14 cellular contexts compared by ENCODE assay signal in genomic region chr2:160039166-160039903, GRCh38. TPM values are rescaled to one million over a fixed set of nuclear protein-coding genes. Genes with fewer than 3 reads are reported as not detected.
DNase-seq lines count a peak whose midpoint lies in the region; ATAC-seq and TF ChIP-seq lines count a peak whose summit lies in the region.
"Had no signal": no experiment of that assay in that cellular context is flagged by ENCODE, and none has a peak within 500 bp of the region (broad histone marks: within the 10 kb centered on the region; RNA-seq: fewer than 3 reads in every experiment).

No MANE protein-coding gene starts in this region.

- H3K27ac ChIP-seq in SK-N-SH (ENCODE audit: low read depth in 2 of 2, low read length in 1 of 2) = no peak overlapping the region

- no peak for TF ChIP-seq EP300 in SK-N-SH (IDR thresholded peaks at IDR 0.05; ENCODE audit: borderline replicate concordance in 1 of 2, low read depth in 1 of 2, low read length in 1 of 2)

- H3K9ac ChIP-seq in SK-N-SH = no peak overlapping the region

- CTCF ChIA-PET in SK-N-SH (lab: Yijun Ruan, JAX) = no interaction called here

- DNase-seq in DMS53 (lab: John Stamatoyannopoulos, UW) = peak; percentile 43
- DNase-seq in DMS53 treated with DMSO at 0.1 percent for 48 hours (lab: John Stamatoyannopoulos, UW; ENCODE audit: unreplicated experiment) = no peak
- no peak for DNase-seq in SK-N-SH
- peak; percentile 85 for DNase-seq in glomerular endothelial cell (ENCODE audit: extremely low read depth, low read depth, low spot score)
- peak; percentile 73 for DNase-seq in stromal cell of bone marrow (ENCODE audit: low read depth)
- no peak for DNase-seq in pons (ENCODE audit: low spot score)
- no peak for DNase-seq in iPS-NIHi11 (ENCODE audit: low spot score)
- DNase-seq: anterior cingulate cortex; head of caudate nucleus; NCI-H146; stimulated activated CD4-positive, alpha-beta T cell treated with anti-CD3 and anti-CD28 coated beads, Interleukin-1b, Interleukin-23, amount 100 ng/mL, for 48 hours had no signal

- no peak overlapping the region for H3K4me3 ChIP-seq in SK-N-SH (ENCODE audit: low read depth in 2 of 2, low read length in 1 of 2)

- POLR2A ChIA-PET in SK-N-SH (lab: Yijun Ruan, JAX) = no interaction called here

- no peaks in the 10 kb centered on the region for H3F3A ChIP-seq in SK-N-SH (replicated peaks; ENCODE audit: insufficient read depth)

- TF ChIP-seq RAD21 in SK-N-SH (IDR thresholded peaks at IDR 0.05; ENCODE audit: low read length) = no peak

- H3K4me1 ChIP-seq in SK-N-SH (ENCODE audit: control insufficient read depth in 1 of 2, insufficient read depth in 2 of 2, low read depth in 1 of 2, low read length in 1 of 2) = no peaks in the 10 kb centered on the region; a peak in 2 of 4 replicates

- TF ChIP-seq CTCF in SK-N-SH (IDR thresholded peaks at IDR 0.05) = no peak

- H3K27me3 ChIP-seq in SK-N-SH (ENCODE audit: insufficient read depth) = no peaks in the 10 kb centered on the region; the same call in none of the 2 replicates

- no peaks in the 10 kb centered on the region for H3K36me3 ChIP-seq in SK-N-SH (replicated peaks in 1 of 2; ENCODE audit: control insufficient read depth in 1 of 2, insufficient read depth in 2 of 2, low read length in 1 of 2)

- H2AFZ ChIP-seq in SK-N-SH (ENCODE audit: low read depth) = no peak overlapping the region

- H3K79me2 ChIP-seq in SK-N-SH (ENCODE audit: insufficient read depth) = no peaks in the 10 kb centered on the region

- H3K9me3 ChIP-seq in SK-N-SH = no peaks in the 10 kb centered on the region

- 64% methylated on average over 6 of the region's 6 CpGs for WGBS in SK-N-SH (ENCODE audit: low lambda C conversion rate)

- ATAC-seq in HG02588 (IDR thresholded peaks at IDR 0.05; ENCODE audit: unreplicated experiment) = no peak

- H4K20me1 ChIP-seq in SK-N-SH (ENCODE audit: insufficient read depth) = no peaks in the 10 kb centered on the region

- H3K9me2 ChIP-seq in SK-N-SH = no peaks in the 10 kb centered on the region

- no peak overlapping the region for H3K4me2 ChIP-seq in SK-N-SH

TF ChIP-seq in SK-N-SH, 30 proteins besides CTCF, POLR2A, EP300 and RAD21:
- TF ChIP-seq MAX (IDR thresholded peaks at IDR 0.05; ENCODE audit: low read depth) (no peak), FOSL2 (IDR thresholded peaks at IDR 0.05; ENCODE audit: borderline replicate concordance, low read depth) (no peak), FOXM1 (IDR thresholded peaks at IDR 0.05; ENCODE audit: low read depth) (no peak), MXI1 (IDR thresholded peaks at IDR 0.05; ENCODE audit: low read depth, low read length) (no peak), JUND (IDR thresholded peaks at IDR 0.05) (no peak), SIN3A (IDR thresholded peaks at IDR 0.05; ENCODE audit: borderline replicate concordance, low read depth, low read length) (no peak), ELF1 (IDR thresholded peaks at IDR 0.05) (no peak), TAF1 (IDR thresholded peaks at IDR 0.05; ENCODE audit: borderline replicate concordance, low read depth, low read length) (no peak), RFX5 (IDR thresholded peaks at IDR 0.05; ENCODE audit: low read length) (no peak), NFIC (IDR thresholded peaks at IDR 0.05; ENCODE audit: borderline replicate concordance) (0 out of 2 replicates have a peak, but pooled peaks have one; percentile 33), GABPA (IDR thresholded peaks at IDR 0.05; ENCODE audit: low read depth) (no peak), USF1 (IDR thresholded peaks at IDR 0.05; ENCODE audit: borderline replicate concordance, low read depth) (no peak), EZH2phosphoT487 (IDR thresholded peaks at IDR 0.05; ENCODE audit: borderline replicate concordance, low read depth) (no peak)
- TF ChIP-seq, protein P1, sequence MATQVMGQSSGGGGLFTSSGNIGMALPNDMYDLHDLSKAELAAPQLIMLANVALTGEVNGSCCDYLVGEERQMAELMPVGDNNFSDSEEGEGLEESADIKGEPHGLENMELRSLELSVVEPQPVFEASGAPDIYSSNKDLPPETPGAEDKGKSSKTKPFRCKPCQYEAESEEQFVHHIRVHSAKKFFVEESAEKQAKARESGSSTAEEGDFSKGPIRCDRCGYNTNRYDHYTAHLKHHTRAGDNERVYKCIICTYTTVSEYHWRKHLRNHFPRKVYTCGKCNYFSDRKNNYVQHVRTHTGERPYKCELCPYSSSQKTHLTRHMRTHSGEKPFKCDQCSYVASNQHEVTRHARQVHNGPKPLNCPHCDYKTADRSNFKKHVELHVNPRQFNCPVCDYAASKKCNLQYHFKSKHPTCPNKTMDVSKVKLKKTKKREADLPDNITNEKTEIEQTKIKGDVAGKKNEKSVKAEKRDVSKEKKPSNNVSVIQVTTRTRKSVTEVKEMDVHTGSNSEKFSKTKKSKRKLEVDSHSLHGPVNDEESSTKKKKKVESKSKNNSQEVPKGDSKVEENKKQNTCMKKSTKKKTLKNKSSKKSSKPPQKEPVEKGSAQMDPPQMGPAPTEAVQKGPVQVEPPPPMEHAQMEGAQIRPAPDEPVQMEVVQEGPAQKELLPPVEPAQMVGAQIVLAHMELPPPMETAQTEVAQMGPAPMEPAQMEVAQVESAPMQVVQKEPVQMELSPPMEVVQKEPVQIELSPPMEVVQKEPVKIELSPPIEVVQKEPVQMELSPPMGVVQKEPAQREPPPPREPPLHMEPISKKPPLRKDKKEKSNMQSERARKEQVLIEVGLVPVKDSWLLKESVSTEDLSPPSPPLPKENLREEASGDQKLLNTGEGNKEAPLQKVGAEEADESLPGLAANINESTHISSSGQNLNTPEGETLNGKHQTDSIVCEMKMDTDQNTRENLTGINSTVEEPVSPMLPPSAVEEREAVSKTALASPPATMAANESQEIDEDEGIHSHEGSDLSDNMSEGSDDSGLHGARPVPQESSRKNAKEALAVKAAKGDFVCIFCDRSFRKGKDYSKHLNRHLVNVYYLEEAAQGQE (IDR thresholded peaks at IDR 0.05; ENCODE audit: low read depth, low read length) = no peak
- TF ChIP-seq, protein P2, sequence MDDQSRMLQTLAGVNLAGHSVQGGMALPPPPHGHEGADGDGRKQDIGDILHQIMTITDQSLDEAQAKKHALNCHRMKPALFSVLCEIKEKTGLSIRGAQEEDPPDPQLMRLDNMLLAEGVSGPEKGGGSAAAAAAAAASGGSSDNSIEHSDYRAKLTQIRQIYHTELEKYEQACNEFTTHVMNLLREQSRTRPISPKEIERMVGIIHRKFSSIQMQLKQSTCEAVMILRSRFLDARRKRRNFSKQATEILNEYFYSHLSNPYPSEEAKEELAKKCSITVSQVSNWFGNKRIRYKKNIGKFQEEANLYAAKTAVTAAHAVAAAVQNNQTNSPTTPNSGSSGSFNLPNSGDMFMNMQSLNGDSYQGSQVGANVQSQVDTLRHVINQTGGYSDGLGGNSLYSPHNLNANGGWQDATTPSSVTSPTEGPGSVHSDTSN (IDR thresholded peaks at IDR 0.05) = 0 out of 2 replicates have a peak, but pooled peaks have one; percentile 21

RNA-seq across cellular contexts. Expression of gene PLA2R1, which starts 23.1 kb away (rescaled TPM):
- not detected in 2 replicates for polyA plus RNA-seq in SK-N-SH (2012; rRNA removed)
- polyA plus RNA-seq in SK-N-SH (2012; cell fraction: cytosol; rRNA removed) = not detected in 2 replicates
- 0.01 TPM in 1 of 2 replicates, not detected in the other for polyA plus RNA-seq in SK-N-SH (2012; cell fraction: nucleus; rRNA removed)
- total RNA-seq in glomerular endothelial cell = 6.6 and 14.5 TPM in 2 replicates
- total RNA-seq: activated CD8-positive, alpha-beta memory T cell treated with anti-CD3 and anti-CD28 coated beads for 36 hours; SK-MEL-5 had no signal

Comparison
In these comparisons a context has a peak if more than half of its experiments do, and no peak if none do; other contexts are left out.
1. DNase-seq: peak in DMS53 (single experiment), glomerular endothelial cell (single experiment) and stromal cell of bone marrow (single experiment); none in DMS53 treated with DMSO at 0.1 percent for 48 hours (single experiment), SK-N-SH (single experiment), pons (single experiment) and iPS-NIHi11 (single experiment).